26 cellular contexts compared by ENCODE assay signal in genomic region chr3:55661141-55661540, GRCh38.
DNase-seq lines count a peak whose midpoint lies in the region; ATAC-seq lines count a peak whose summit lies in the region.
"Had no signal": no experiment of that assay in that cellular context is flagged by ENCODE, and none has a peak within 500 bp of the region (broad histone marks: within the 10 kb centered on the region; RNA-seq: fewer than 3 reads in every experiment).

No MANE protein-coding gene starts in this region.

- ATAC-seq in GM18868 (IDR thresholded peaks at IDR 0.05; ENCODE audit: unreplicated experiment): peak; percentile 40
- ATAC-seq in HG02798 (IDR thresholded peaks at IDR 0.05; ENCODE audit: poor library complexity, unreplicated experiment): peak; percentile 42
- ATAC-seq in activated CD8-positive, alpha-beta T cell treated with anti-CD3 and anti-CD28 coated beads, Interleukin-2, amount 10 ng/mL, durations not matched to agents 7 days and 5 days: no peak
- no peak for ATAC-seq in GM19035 (IDR thresholded peaks at IDR 0.05; ENCODE audit: unreplicated experiment)
- ATAC-seq: A549; activated T-cell treated with anti-CD3 and anti-CD28 coated beads, Interleukin-2, amount 50 U/mL, for 72 hours; gastroesophageal sphincter; HepG2; naive thymus-derived CD8-positive, alpha-beta T cell; Right ventricle myocardium inferior; sciatic nerve; SK-N-SH treated with all-trans-retinoic acid at 6 μM for 48 hours had no signal

- H3K4me1 Mint-ChIP-seq in activated CD8-positive, alpha-beta T cell treated with anti-CD3 and anti-CD28 coated beads, Interleukin-2, amount 10 ng/mL, durations not matched to agents 7 days and 5 days (ENCODE audit: low read depth): peaks cover 12% of the 10 kb centered on the region
- H3K4me1 Mint-ChIP-seq: CD4-positive, alpha-beta memory T cell had no signal

- POLR2A ChIA-PET in activated CD8-positive, alpha-beta T cell treated with anti-CD3 and anti-CD28 coated beads, Interleukin-2, amount 10 ng/mL, durations not matched to agents 7 days and 5 days (lab: Charles Lee): no interaction called here

- H3K27me3 Mint-ChIP-seq in activated CD8-positive, alpha-beta T cell treated with anti-CD3 and anti-CD28 coated beads, Interleukin-2, amount 10 ng/mL, durations not matched to agents 7 days and 5 days (ENCODE audit: low read depth): peaks cover 5% of the 10 kb centered on the region

- no peak overlapping the region for H3K4me3 Mint-ChIP-seq in activated CD8-positive, alpha-beta T cell treated with anti-CD3 and anti-CD28 coated beads, Interleukin-2, amount 10 ng/mL, durations not matched to agents 7 days and 5 days
- H3K4me3 Mint-ChIP-seq: activated T-cell treated with anti-CD3 and anti-CD28 coated beads, Interleukin-2, amount 50 U/mL, for 72 hours; CD4-positive, alpha-beta memory T cell; naive thymus-derived CD8-positive, alpha-beta T cell; T-helper 1 cell treated with Interleukin-12 subunit alpha and Interleukin-12 subunit beta and Interleukin-4 antibody, amounts not matched to agents 30 μg/mL and 1 μg/mL, for 36 hours had no signal

- H3K27ac Mint-ChIP-seq in activated CD8-positive, alpha-beta T cell treated with anti-CD3 and anti-CD28 coated beads, Interleukin-2, amount 10 ng/mL, durations not matched to agents 7 days and 5 days: no peak overlapping the region
- H3K27ac Mint-ChIP-seq: activated T-cell treated with anti-CD3 and anti-CD28 coated beads, Interleukin-2, amount 50 U/mL, for 72 hours; CD4-positive, alpha-beta memory T cell; naive thymus-derived CD8-positive, alpha-beta T cell; T-helper 1 cell treated with Interleukin-12 subunit alpha and Interleukin-12 subunit beta and Interleukin-4 antibody, amounts not matched to agents 30 μg/mL and 1 μg/mL, for 36 hours had no signal

- CTCF ChIA-PET in activated CD8-positive, alpha-beta T cell treated with anti-CD3 and anti-CD28 coated beads, Interleukin-2, amount 10 ng/mL, durations not matched to agents 7 days and 5 days (lab: Charles Lee): no interaction called here

- in situ Hi-C loops in G401 (cut with HindIII; ENCODE audit: low sequenced_read_pairs): no loop called here

- H3K36me3 Mint-ChIP-seq in activated CD8-positive, alpha-beta T cell treated with anti-CD3 and anti-CD28 coated beads, Interleukin-2, amount 10 ng/mL, durations not matched to agents 7 days and 5 days (ENCODE audit: low read depth): no peaks in the 10 kb centered on the region
- H3K36me3 Mint-ChIP-seq: CD4-positive, alpha-beta memory T cell; naive thymus-derived CD8-positive, alpha-beta T cell had no signal

- no peaks in the 10 kb centered on the region for H3K9me3 Mint-ChIP-seq in activated CD8-positive, alpha-beta T cell treated with anti-CD3 and anti-CD28 coated beads, Interleukin-2, amount 10 ng/mL, durations not matched to agents 7 days and 5 days (ENCODE audit: insufficient read depth)
- H3K9me3 Mint-ChIP-seq: activated T-cell treated with anti-CD3 and anti-CD28 coated beads, Interleukin-2, amount 50 U/mL, for 72 hours; T-helper 1 cell treated with Interleukin-12 subunit alpha and Interleukin-12 subunit beta and Interleukin-4 antibody, amounts not matched to agents 30 μg/mL and 1 μg/mL, for 36 hours had no signal

- peak; percentile 89 for DNase-seq in G401 (ENCODE audit: low spot score)
- DNase-seq in NAMALWA (ENCODE audit: low spot score): peak; percentile 3
- DNase-seq in SIG-M5 treated with dmso at 0.1 percent for 504 hours (lab: John Stamatoyannopoulos, UW; ENCODE audit: unreplicated experiment): no peak
- no peak for DNase-seq in stimulated activated CD4-positive, alpha-beta T cell treated with anti-CD3 and anti-CD28 coated beads, Interleukin-4, amount 100 ng/mL, for 4 hours
- DNase-seq in activated CD8-positive, alpha-beta T cell treated with anti-CD3 and anti-CD28 coated beads, Interleukin-2, amount 10 ng/mL, durations not matched to agents 7 days and 5 days: no peak
- DNase-seq: activated T-cell treated with anti-CD3 and anti-CD28 coated beads, Interleukin-2, amount 50 U/mL, for 72 hours; CD4-positive, alpha-beta memory T cell; colonic mucosa; DND-41; effector CD4-positive, alpha-beta T cell; naive thymus-derived CD8-positive, alpha-beta T cell; NCI-H510A treated with DMSO at 0.1 percent for 48 hours; nucleus accumbens; PC-9; stomach; thyroid gland had no signal

Comparison
In these comparisons a context has a peak if more than half of its experiments do, and no peak if none do; other contexts are left out.
1. DNase-seq: peak in G401 (single experiment) and NAMALWA (single experiment); none in SIG-M5 treated with dmso at 0.1 percent for 504 hours (single experiment), stimulated activated CD4-positive, alpha-beta T cell treated with anti-CD3 and anti-CD28 coated beads, Interleukin-4, amount 100 ng/mL, for 4 hours (0 of 2) and activated CD8-positive, alpha-beta T cell treated with anti-CD3 and anti-CD28 coated beads, Interleukin-2, amount 10 ng/mL, durations not matched to agents 7 days and 5 days (single experiment).
2. ATAC-seq: peak in GM18868 (single experiment) and HG02798 (single experiment); none in activated CD8-positive, alpha-beta T cell treated with anti-CD3 and anti-CD28 coated beads, Interleukin-2, amount 10 ng/mL, durations not matched to agents 7 days and 5 days (single experiment) and GM19035 (single experiment).